ENCODE assay signal across 11 cellular contexts in genomic region chr15:77402740-77403379, GRCh38. TPM values are rescaled to one million over a fixed set of nuclear protein-coding genes. Genes with fewer than 3 reads are reported as not detected.
DNase-seq lines count a peak whose midpoint lies in the region; FAIRE-seq and TF ChIP-seq lines count a peak whose summit lies in the region.
"Had no signal": no experiment of that assay in that cellular context is flagged by ENCODE, and none has a peak within 500 bp of the region (broad histone marks: within the 10 kb centered on the region; RNA-seq: fewer than 3 reads in every experiment).

No MANE protein-coding gene starts in this region.

- H3K4me1 Mint-ChIP-seq in activated T-helper 2 cell treated with anti-CD3 and anti-CD28 coated beads, Interferon-gamma antibody, Interleukin-2, Interleukin-4, amounts not matched to agents 10 μg/mL and 5 μg/mL and 100 μg/mL, durations not matched to agents 14 hours and 24 hours and 36 hours (ENCODE audit: low read depth), result peaks cover 37% of the 10 kb centered on the region

- CTCF ChIA-PET in AG04450 (lab: Charles Lee), result interaction anchor here (1.0 kb wide), 1 partner anchor 140 kb away, joined by 4 read pairs; no protein-coding TSS in a partner anchor

- peaks cover 29% of the 10 kb centered on the region for H3K9me3 Mint-ChIP-seq in activated T-helper 2 cell treated with anti-CD3 and anti-CD28 coated beads, Interferon-gamma antibody, Interleukin-2, Interleukin-4, amounts not matched to agents 10 μg/mL and 5 μg/mL and 100 μg/mL, durations not matched to agents 14 hours and 24 hours and 36 hours

- no peaks in the 10 kb centered on the region for H3K27me3 ChIP-seq in AG04450 (ENCODE audit: control insufficient read depth, insufficient read depth, low read length)

- H3K4me3 ChIP-seq in AG04450 (ENCODE audit: low read depth, low read length), result peak overlapping the region; percentile 17; the same call in 1 of the 2 replicates
- no peak overlapping the region for H3K4me3 ChIP-seq in coronary artery

- no peak for TF ChIP-seq CTCF in AG04450 (IDR thresholded peaks at IDR 0.05; ENCODE audit: low read depth, low read length)
- no peak for TF ChIP-seq CTCF in coronary artery (IDR thresholded peaks at IDR 0.05)

- peaks cover 28% of the 10 kb centered on the region for H3K36me3 Mint-ChIP-seq in activated T-helper 2 cell treated with anti-CD3 and anti-CD28 coated beads, Interferon-gamma antibody, Interleukin-2, Interleukin-4, amounts not matched to agents 10 μg/mL and 5 μg/mL and 100 μg/mL, durations not matched to agents 14 hours and 24 hours and 36 hours (ENCODE audit: low read depth)

- no peaks in the 10 kb centered on the region for H3K9me3 ChIP-seq in AG04450 (ENCODE audit: control insufficient read depth, insufficient read depth, low read length)

- no peak overlapping the region for H3K4me3 Mint-ChIP-seq in activated T-helper 2 cell treated with anti-CD3 and anti-CD28 coated beads, Interferon-gamma antibody, Interleukin-2, Interleukin-4, amounts not matched to agents 10 μg/mL and 5 μg/mL and 100 μg/mL, durations not matched to agents 14 hours and 24 hours and 36 hours (ENCODE audit: low read depth)
- H3K4me3 Mint-ChIP-seq: IgD-negative memory B cell had no signal

- peak overlapping the region; percentile 33 for H3K27ac Mint-ChIP-seq in activated T-helper 2 cell treated with anti-CD3 and anti-CD28 coated beads, Interferon-gamma antibody, Interleukin-2, Interleukin-4, amounts not matched to agents 10 μg/mL and 5 μg/mL and 100 μg/mL, durations not matched to agents 14 hours and 24 hours and 36 hours
- H3K27ac Mint-ChIP-seq: IgD-negative memory B cell had no signal

- no peak for TF ChIP-seq POLR2A in GM12892 (IDR thresholded peaks at IDR 0.05; ENCODE audit: low read depth, low read length)

- intact Hi-C loops in activated T-helper 2 cell treated with anti-CD3 and anti-CD28 coated beads, Interferon-gamma antibody, Interleukin-2, Interleukin-4, amounts not matched to agents 10 μg/mL and 5 μg/mL and 100 μg/mL, durations not matched to agents 14 hours and 24 hours and 36 hours (cut with micrococcal nuclease), result loop anchor here (2.0 to 5.0 kb wide), 3 partner anchors 18 to 216 kb away; partner anchors contain the start of genes HMG20A and PEAK1
- intact Hi-C loops in posterior vena cava (cut with DNase I), result no loop called here

- peak; percentile 64 for DNase-seq in AG04450 (ENCODE audit: low read depth, low spot score)
- no peak for DNase-seq in GM12892 (ENCODE audit: insufficient read length)
- no peak for DNase-seq in activated T-helper 2 cell treated with anti-CD3 and anti-CD28 coated beads, Interferon-gamma antibody, Interleukin-2, Interleukin-4, amounts not matched to agents 10 μg/mL and 5 μg/mL and 100 μg/mL, durations not matched to agents 14 hours and 24 hours and 36 hours (ENCODE audit: low spot score)
- peak; percentile 74 for DNase-seq in foreskin melanocyte
- no peak for DNase-seq in posterior vena cava (ENCODE audit: low spot score)
- no peak for DNase-seq in NCI-H345 treated with DMSO at 0.1 percent for 48 hours (lab: John Stamatoyannopoulos, UW; ENCODE audit: unreplicated experiment)
- DNase-seq in AML-193 (lab: John Stamatoyannopoulos, UW), result no peak
- DNase-seq in coronary artery (ENCODE audit: low spot score), result no peak
- DNase-seq: activated naive CD4-positive, alpha-beta T cell treated with anti-CD3 and anti-CD28 coated beads, Interleukin-2, amount 50 U/mL, for 16 hours; NCI-H2029 treated with DMSO at 0.1 percent for 48 hours had no signal

- H3K27ac ChIP-seq in AG04450 (ENCODE audit: low read depth, low read length), result peak overlapping the region; percentile 78
- no peak overlapping the region for H3K27ac ChIP-seq in coronary artery

- H3K27me3 Mint-ChIP-seq in activated T-helper 2 cell treated with anti-CD3 and anti-CD28 coated beads, Interferon-gamma antibody, Interleukin-2, Interleukin-4, amounts not matched to agents 10 μg/mL and 5 μg/mL and 100 μg/mL, durations not matched to agents 14 hours and 24 hours and 36 hours (ENCODE audit: low read depth), result no peaks in the 10 kb centered on the region
- H3K27me3 Mint-ChIP-seq: IgD-negative memory B cell had no signal

- POLR2A ChIA-PET in AG04450 (lab: Yijun Ruan, JAX), result no interaction called here

- FAIRE-seq in GM12892 (lab: Jason Lieb, UNC), result peak; percentile 44

RNA-seq across cellular contexts. Expression of gene PEAK1, which starts 17.0 kb away (rescaled TPM):
- polyA plus RNA-seq in AG04450 (2011; rRNA removed), result 45.2 and 52.1 TPM in 2 replicates
- polyA minus RNA-seq in AG04450 (2011; rRNA and poly(A)+ RNA removed), result 102 and 114 TPM in 2 replicates
- 8.4 TPM for polyA plus RNA-seq in GM12892 (2012; ENCODE audit: missing spikeins)
- 26.0 and 27.0 TPM in 2 replicates for total RNA-seq in activated T-helper 2 cell treated with anti-CD3 and anti-CD28 coated beads, Interferon-gamma antibody, Interleukin-2, Interleukin-4, amounts not matched to agents 10 μg/mL and 5 μg/mL and 100 μg/mL, durations not matched to agents 14 hours and 24 hours and 36 hours
- total RNA-seq in posterior vena cava, result 100 to 1,000 TPM in 1 of 2 donors, 10 to 100 TPM in 1; 78.6 to 101 TPM

RNA-seq across cellular contexts. Expression of gene HMG20A, which starts 17.8 kb away (rescaled TPM):
- polyA plus RNA-seq in AG04450 (2011; rRNA removed), result 46.1 and 62.5 TPM in 2 replicates
- polyA minus RNA-seq in AG04450 (2011; rRNA and poly(A)+ RNA removed), result 48.1 and 60.1 TPM in 2 replicates
- 46.5 TPM for polyA plus RNA-seq in GM12892 (2012; ENCODE audit: missing spikeins)
- total RNA-seq in activated T-helper 2 cell treated with anti-CD3 and anti-CD28 coated beads, Interferon-gamma antibody, Interleukin-2, Interleukin-4, amounts not matched to agents 10 μg/mL and 5 μg/mL and 100 μg/mL, durations not matched to agents 14 hours and 24 hours and 36 hours, result 43.8 and 49.8 TPM in 2 replicates
- total RNA-seq in posterior vena cava, result 10 to 100 TPM; 22.2 to 24.6 TPM

Comparison
In these comparisons a context has a peak if more than half of its experiments do, and no peak if none do; other contexts are left out.
1. DNase-seq: peak in AG04450 (single experiment) and foreskin melanocyte (single experiment); none in GM12892 (single experiment), activated T-helper 2 cell treated with anti-CD3 and anti-CD28 coated beads, Interferon-gamma antibody, Interleukin-2, Interleukin-4, amounts not matched to agents 10 μg/mL and 5 μg/mL and 100 μg/mL, durations not matched to agents 14 hours and 24 hours and 36 hours (single experiment), posterior vena cava (single experiment), NCI-H345 treated with DMSO at 0.1 percent for 48 hours (single experiment), AML-193 (0 of 2) and coronary artery (single experiment).